ENCODE assay signal across 1 cellular context in the genomic region with DNA sequence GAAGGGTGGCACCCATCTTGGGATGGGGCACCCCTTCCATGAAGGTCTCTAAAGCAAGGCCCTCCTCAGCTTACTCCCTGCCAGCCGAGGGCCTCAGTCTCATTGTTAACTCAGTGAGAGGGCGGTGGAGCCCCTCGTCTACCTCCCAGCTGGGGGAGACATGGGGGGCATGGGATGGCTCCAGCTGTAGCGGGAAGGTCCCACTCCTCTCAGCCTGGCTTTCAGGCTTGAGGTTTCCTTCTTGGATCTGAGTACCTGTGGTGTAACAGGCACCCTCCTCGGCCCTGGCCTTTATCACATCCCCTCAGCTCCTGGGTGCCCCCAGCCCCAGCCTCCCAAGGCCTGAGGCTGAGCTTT.
TF ChIP-seq lines count a peak whose summit lies in the region.

No MANE protein-coding gene starts in this region.

TF ChIP-seq in IMR-90, 13 proteins besides CTCF, POLR2A, EP300 and RAD21:
- TF ChIP-seq RCOR1 (IDR thresholded peaks at IDR 0.05; ENCODE audit: insufficient replicate concordance, low read length), result no peak
- no peak for TF ChIP-seq MAFK (IDR thresholded peaks at IDR 0.05; ENCODE audit: low read depth, low read length)
- no peak for TF ChIP-seq RFX5 (IDR thresholded peaks at IDR 0.05; ENCODE audit: low read depth, low read length)
- TF ChIP-seq CHD1 (IDR thresholded peaks at IDR 0.05; ENCODE audit: low read depth, low read length), result no peak
- TF ChIP-seq NFE2L2 (IDR thresholded peaks at IDR 0.05; ENCODE audit: low read depth, low read length), result no peak
- TF ChIP-seq, protein P1, sequence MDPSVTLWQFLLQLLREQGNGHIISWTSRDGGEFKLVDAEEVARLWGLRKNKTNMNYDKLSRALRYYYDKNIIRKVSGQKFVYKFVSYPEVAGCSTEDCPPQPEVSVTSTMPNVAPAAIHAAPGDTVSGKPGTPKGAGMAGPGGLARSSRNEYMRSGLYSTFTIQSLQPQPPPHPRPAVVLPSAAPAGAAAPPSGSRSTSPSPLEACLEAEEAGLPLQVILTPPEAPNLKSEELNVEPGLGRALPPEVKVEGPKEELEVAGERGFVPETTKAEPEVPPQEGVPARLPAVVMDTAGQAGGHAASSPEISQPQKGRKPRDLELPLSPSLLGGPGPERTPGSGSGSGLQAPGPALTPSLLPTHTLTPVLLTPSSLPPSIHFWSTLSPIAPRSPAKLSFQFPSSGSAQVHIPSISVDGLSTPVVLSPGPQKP (IDR thresholded peaks at IDR 0.05; ENCODE audit: borderline replicate concordance, low read depth, low read length), result no peak
- TF ChIP-seq MXI1 (IDR thresholded peaks at IDR 0.05; ENCODE audit: borderline replicate concordance, low read depth, low read length), result no peak
- TF ChIP-seq SMC3 (IDR thresholded peaks at IDR 0.05; ENCODE audit: low read depth, low read length), result no peak
- TF ChIP-seq FOS (IDR thresholded peaks at IDR 0.05; ENCODE audit: low read depth, low read length), result no peak
- TF ChIP-seq, protein P2, sequence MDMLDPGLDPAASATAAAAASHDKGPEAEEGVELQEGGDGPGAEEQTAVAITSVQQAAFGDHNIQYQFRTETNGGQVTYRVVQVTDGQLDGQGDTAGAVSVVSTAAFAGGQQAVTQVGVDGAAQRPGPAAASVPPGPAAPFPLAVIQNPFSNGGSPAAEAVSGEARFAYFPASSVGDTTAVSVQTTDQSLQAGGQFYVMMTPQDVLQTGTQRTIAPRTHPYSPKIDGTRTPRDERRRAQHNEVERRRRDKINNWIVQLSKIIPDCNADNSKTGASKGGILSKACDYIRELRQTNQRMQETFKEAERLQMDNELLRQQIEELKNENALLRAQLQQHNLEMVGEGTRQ (IDR thresholded peaks at IDR 0.05; ENCODE audit: low read depth, low read length), result no peak
